8 cellular contexts compared by ENCODE assay signal in genomic region chr4:1200425-1201035, GRCh38. TPM values are rescaled to one million over a fixed set of nuclear protein-coding genes. Genes with fewer than 3 reads are reported as not detected.
DNase-seq lines count a peak whose midpoint lies in the region; ATAC-seq and TF ChIP-seq lines count a peak whose summit lies in the region.

No MANE protein-coding gene starts in this region.

- peaks cover 0 to 14% (median 8%) of the 10 kb centered on the region in 3 experiments for H3K36me3 ChIP-seq in naive thymus-derived CD4-positive, alpha-beta T cell (ENCODE audit: control insufficient read depth in 2 of 3, insufficient read depth in 3 of 3, low read length in 3 of 3)

- peaks cover 21 to 59% of the 10 kb centered on the region in 2 donors for H3K4me1 ChIP-seq in naive thymus-derived CD4-positive, alpha-beta T cell (ENCODE audit: control insufficient read depth in 2 of 2, insufficient read depth in 2 of 2, low read length in 2 of 2)

- no peaks in the 10 kb centered on the region for H3K27me3 ChIP-seq in naive thymus-derived CD4-positive, alpha-beta T cell (ENCODE audit: control insufficient read depth in 2 of 2, insufficient read depth in 2 of 2, low read length in 2 of 2)

- H3K36me3 Mint-ChIP-seq in naive thymus-derived CD4-positive, alpha-beta T cell, result peaks cover 0 to 17% (median 0%) of the 10 kb centered on the region in 5 donors
- H3K36me3 Mint-ChIP-seq in progenitor cell of endocrine pancreas (ENCODE audit: insufficient read depth) (peaks cover 1% of the 10 kb centered on the region), type B pancreatic cell (no peaks in the 10 kb centered on the region)

- peak; percentile 63 for DNase-seq in activated effector memory CD4-positive, alpha-beta T cell treated with anti-CD3 and anti-CD28 coated beads, Interleukin-2, amount 50 U/mL, for 16 hours
- no peak for DNase-seq in activated effector memory CD4-positive, alpha-beta T cell treated with Interleukin-2 at 50 U/mL for 16 hours
- peak; percentile 46 for DNase-seq in MV-4-11 (lab: John Stamatoyannopoulos, UW)
- peak; percentile 91 for DNase-seq in choroid plexus epithelial cell (ENCODE audit: low read depth)
- DNase-seq in naive thymus-derived CD4-positive, alpha-beta T cell, result peak in 1 of 9 donors; percentile 26
- no peak for DNase-seq in DMS53 treated with DMSO at 0.1 percent for 48 hours (lab: John Stamatoyannopoulos, UW; ENCODE audit: unreplicated experiment)
- no peak for DNase-seq in progenitor cell of endocrine pancreas (ENCODE audit: low spot score, unreplicated experiment)
- no peak for DNase-seq in type B pancreatic cell (ENCODE audit: extremely low spot score, unreplicated experiment)

- peak overlapping the region; percentile 39 for H3K4me3 ChIP-seq in choroid plexus epithelial cell (ENCODE audit: low read depth, low read length)
- peak overlapping the region; percentile 85 for H3K4me3 ChIP-seq in naive thymus-derived CD4-positive, alpha-beta T cell (ENCODE audit: low read length)

- ATAC-seq in naive thymus-derived CD4-positive, alpha-beta T cell, result no peak

- intact Hi-C loops in naive thymus-derived CD4-positive, alpha-beta T cell (cut with micrococcal nuclease), result loop anchor here (1.0 to 5.0 kb wide), 3 partner anchors 13 to 68 kb away; no protein-coding TSS in a partner anchor

- H3K9me3 Mint-ChIP-seq in naive thymus-derived CD4-positive, alpha-beta T cell, result peaks cover 0 to 2% (median 0%) of the 10 kb centered on the region in 11 donors
- H3K9me3 Mint-ChIP-seq in progenitor cell of endocrine pancreas (ENCODE audit: low read depth), result no peaks in the 10 kb centered on the region
- H3K9me3 Mint-ChIP-seq in type B pancreatic cell, result no peaks in the 10 kb centered on the region

- TF ChIP-seq CTCF in choroid plexus epithelial cell (conservative IDR thresholded peaks at IDR 0.05; ENCODE audit: low read depth, low read length) (no peak), progenitor cell of endocrine pancreas (IDR thresholded peaks at IDR 0.05; ENCODE audit: unreplicated experiment) (no peak), type B pancreatic cell (conservative IDR thresholded peaks at IDR 0.05) (no peak)

- H3K4me3 Mint-ChIP-seq in naive thymus-derived CD4-positive, alpha-beta T cell, result peak overlapping the region; percentile 29 to 93 (median 84)
- H3K4me3 Mint-ChIP-seq in progenitor cell of endocrine pancreas (ENCODE audit: low read depth) (no peak overlapping the region), type B pancreatic cell (no peak overlapping the region)

- H3K4me1 Mint-ChIP-seq in naive thymus-derived CD4-positive, alpha-beta T cell, result peaks cover 12 to 57% (median 43%) of the 10 kb centered on the region in 7 donors
- no peaks in the 10 kb centered on the region for H3K4me1 Mint-ChIP-seq in progenitor cell of endocrine pancreas (ENCODE audit: low read depth)
- H3K4me1 Mint-ChIP-seq in type B pancreatic cell (ENCODE audit: unreplicated experiment), result peaks cover 16% of the 10 kb centered on the region

- no peaks in the 10 kb centered on the region for H3K27me3 Mint-ChIP-seq in naive thymus-derived CD4-positive, alpha-beta T cell
- H3K27me3 Mint-ChIP-seq in progenitor cell of endocrine pancreas (peaks cover 23% of the 10 kb centered on the region), type B pancreatic cell (peaks cover 4% of the 10 kb centered on the region)

- peak overlapping the region in 5 of 9 donors; percentile 19 to 99 (median 59) for H3K27ac Mint-ChIP-seq in naive thymus-derived CD4-positive, alpha-beta T cell
- no peak overlapping the region for H3K27ac Mint-ChIP-seq in progenitor cell of endocrine pancreas
- H3K27ac Mint-ChIP-seq in type B pancreatic cell, result no peak overlapping the region

- POLR2A ChIA-PET in naive thymus-derived CD4-positive, alpha-beta T cell (lab: Charles Lee), result interaction anchor here (0.5 to 0.9 kb wide), 2 partner anchors 15 to 509 kb away, joined by 3 to 5 read pairs; no protein-coding TSS in a partner anchor

- peak overlapping the region; percentile 68 for H3K27ac ChIP-seq in naive thymus-derived CD4-positive, alpha-beta T cell (ENCODE audit: low read depth, low read length)

- no peaks in the 10 kb centered on the region for H3K9me3 ChIP-seq in naive thymus-derived CD4-positive, alpha-beta T cell (ENCODE audit: control insufficient read depth in 2 of 3, low read length in 3 of 3)

- CTCF ChIA-PET in naive thymus-derived CD4-positive, alpha-beta T cell (lab: Charles Lee), result no interaction called here

RNA-seq across cellular contexts. Expression of gene SPON2, which starts 28.1 kb away (rescaled TPM):
- total RNA-seq in naive thymus-derived CD4-positive, alpha-beta T cell, result 10 to 100 TPM in 3 of 5 experiments, 1 to 10 TPM in 2; 5.7 to 79.1 (median 16.0) TPM
- polyA plus RNA-seq in naive thymus-derived CD4-positive, alpha-beta T cell, result 1 to 10 TPM; 2.8 to 3.8 TPM
- total RNA-seq in progenitor cell of endocrine pancreas, result 1.9 and 2.2 TPM in 2 replicates
- 8.8 and 10.4 TPM in 2 replicates for total RNA-seq in type B pancreatic cell (ENCODE audit: low replicate concordance)

RNA-seq across cellular contexts. Expression of gene CTBP1, which starts 48.4 kb away (rescaled TPM):
- total RNA-seq in naive thymus-derived CD4-positive, alpha-beta T cell, result 100 to 1,000 TPM; 177 to 233 (median 200) TPM
- 10 to 100 TPM; 57.2 to 79.2 TPM for polyA plus RNA-seq in naive thymus-derived CD4-positive, alpha-beta T cell
- 199 and 204 TPM in 2 replicates for total RNA-seq in progenitor cell of endocrine pancreas
- total RNA-seq in type B pancreatic cell (ENCODE audit: low replicate concordance), result 147 and 165 TPM in 2 replicates

Comparison
In these comparisons a context has a peak if more than half of its experiments do, and no peak if none do; other contexts are left out.
1. DNase-seq: peak in activated effector memory CD4-positive, alpha-beta T cell treated with anti-CD3 and anti-CD28 coated beads, Interleukin-2, amount 50 U/mL, for 16 hours (single experiment), MV-4-11 (single experiment) and choroid plexus epithelial cell (single experiment); none in activated effector memory CD4-positive, alpha-beta T cell treated with Interleukin-2 at 50 U/mL for 16 hours (single experiment), DMS53 treated with DMSO at 0.1 percent for 48 hours (single experiment), progenitor cell of endocrine pancreas (single experiment) and type B pancreatic cell (single experiment).
2. H3K27ac Mint-ChIP-seq: peak in naive thymus-derived CD4-positive, alpha-beta T cell (5 of 9); none in progenitor cell of endocrine pancreas (single experiment) and type B pancreatic cell (single experiment).
3. H3K4me3 Mint-ChIP-seq: peak in naive thymus-derived CD4-positive, alpha-beta T cell (10 of 10); none in progenitor cell of endocrine pancreas (single experiment) and type B pancreatic cell (single experiment).